In the genomic region with DNA sequence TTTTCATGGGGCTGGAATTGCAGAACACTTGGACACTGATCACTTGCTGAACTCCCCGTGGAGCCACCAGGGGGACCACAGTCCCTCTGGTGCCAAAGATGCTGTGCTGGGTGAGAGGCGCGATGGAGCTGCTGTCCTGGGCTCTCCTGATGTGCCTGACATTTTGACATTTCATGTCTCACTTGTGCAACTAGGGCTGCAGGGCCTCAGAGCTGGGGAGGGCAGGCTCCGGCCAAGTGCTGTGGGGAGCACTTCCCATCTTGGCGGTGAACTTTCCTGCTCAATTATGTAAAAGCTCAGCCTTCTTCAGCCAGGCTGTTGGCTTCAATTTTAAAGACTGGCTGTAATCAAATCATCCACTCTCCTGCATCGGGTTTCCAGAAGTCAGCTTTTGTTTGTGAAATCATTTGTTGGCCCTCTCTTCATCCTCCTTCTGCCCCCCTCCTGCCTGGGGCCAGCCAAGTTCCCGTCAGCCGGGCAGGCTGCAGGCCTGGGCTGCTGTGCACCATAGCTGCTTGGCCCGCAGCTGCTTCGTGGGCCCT, we compare ENCODE assay signal across 12 cellular contexts. TPM values are rescaled to one million over a fixed set of nuclear protein-coding genes. Genes with fewer than 3 reads are reported as not detected.
DNase-seq lines count a peak whose midpoint lies in the region; ATAC-seq and TF ChIP-seq lines count a peak whose summit lies in the region.
"Had no signal": no experiment of that assay in that cellular context is flagged by ENCODE, and none has a peak within 500 bp of the region (broad histone marks: within the 10 kb centered on the region; RNA-seq: fewer than 3 reads in every experiment).

No MANE protein-coding gene starts in this region.

- H3K36me3 Mint-ChIP-seq in activated CD8-positive, alpha-beta T cell treated with anti-CD3 and anti-CD28 coated beads for 36 hours (ENCODE audit: low read depth), result peaks cover 38% of the 10 kb centered on the region

- CTCF ChIA-PET in Panc1 (lab: Charles Lee), result interaction anchor here (1.4 kb wide), 1 partner anchor 30 kb away, joined by 5 read pairs; no protein-coding TSS in a partner anchor
- CTCF ChIA-PET in activated CD8-positive, alpha-beta T cell treated with anti-CD3 and anti-CD28 coated beads for 36 hours (lab: Charles Lee), result interaction anchor here (1.3 kb wide), 1 partner anchor 9 kb away, joined by 4 read pairs; no protein-coding TSS in a partner anchor

- H3K4me1 Mint-ChIP-seq in activated CD8-positive, alpha-beta T cell treated with anti-CD3 and anti-CD28 coated beads for 36 hours (ENCODE audit: low read depth), result no peaks in the 10 kb centered on the region

- DNase-seq in Panc1 (ENCODE audit: low read depth, low spot score) (no peak), fibroblast of villous mesenchyme (ENCODE audit: low read depth) (peak; percentile 13), sciatic nerve (ENCODE audit: low spot score) (no peak), LoVo (ENCODE audit: low spot score) (no peak), activated gamma-delta T cell (lab: John Stamatoyannopoulos, UW) (no peak), SKM-1 (lab: John Stamatoyannopoulos, UW; ENCODE audit: unreplicated experiment) (no peak)
- no peak for DNase-seq in activated CD8-positive, alpha-beta T cell treated with anti-CD3 and anti-CD28 coated beads for 36 hours
- DNase-seq: activated CD4-positive, alpha-beta T cell treated with anti-CD3 and anti-CD28 coated beads, Interleukin-2, amount 50 U/mL, for 1 hour; cortex of kidney had no signal

- H3K27ac ChIP-seq in Panc1 (ENCODE audit: low read length), result no peak overlapping the region
- H3K27ac ChIP-seq: thoracic aorta had no signal

- H3K36me3 ChIP-seq in Panc1 (ENCODE audit: control insufficient read depth, insufficient read depth, low read length), result no peaks in the 10 kb centered on the region
- H3K36me3 ChIP-seq: HAP-1, thoracic aorta had no signal

- H3K4me3 Mint-ChIP-seq in activated CD8-positive, alpha-beta T cell treated with anti-CD3 and anti-CD28 coated beads for 36 hours, result no peak overlapping the region

- H3K4me3 ChIP-seq in Panc1 (ENCODE audit: low read depth in 2 of 2, low read length in 2 of 2) (no peak overlapping the region), fibroblast of villous mesenchyme (ENCODE audit: low read depth, low read length) (no peak overlapping the region)
- H3K4me3 ChIP-seq: HAP-1, thoracic aorta had no signal

- TF ChIP-seq CTCF in GM12874 (IDR thresholded peaks at IDR 0.05; ENCODE audit: insufficient read depth, low read depth, low read length) (peak; percentile 4; the same call in 1 of the 2 replicates), Panc1 (IDR thresholded peaks at IDR 0.05) (no peak; the same call in 1 of the 2 replicates), fibroblast of villous mesenchyme (IDR thresholded peaks at IDR 0.05; ENCODE audit: insufficient read depth, low read depth, low read length) (peak; percentile 43)
- no peak for TF ChIP-seq CTCF in activated CD8-positive, alpha-beta T cell treated with anti-CD3 and anti-CD28 coated beads for 36 hours (IDR thresholded peaks at IDR 0.05)

- no peak overlapping the region for H3K27ac Mint-ChIP-seq in activated CD8-positive, alpha-beta T cell treated with anti-CD3 and anti-CD28 coated beads for 36 hours

- in situ Hi-C loops in Panc1 (cut with HindIII; ENCODE audit: low pct_unique_long_range_greater_than_20kb, low sequenced_read_pairs), result no loop called here

- no peaks in the 10 kb centered on the region for H3K9me3 ChIP-seq in Panc1 (ENCODE audit: control insufficient read depth, insufficient read depth, low read depth, low read length)
- H3K9me3 ChIP-seq: HAP-1, thoracic aorta had no signal

- no peaks in the 10 kb centered on the region for H3K27me3 ChIP-seq in Panc1 (ENCODE audit: control insufficient read depth, insufficient read depth, low read length)

- peak; percentile 76 for ATAC-seq in Panc1
- peak; percentile 88 for ATAC-seq in sciatic nerve
- no peak for ATAC-seq in activated CD8-positive, alpha-beta T cell treated with anti-CD3 and anti-CD28 coated beads for 36 hours

- no TSS peak for BruUV-seq in Panc1 (replicated peaks; lab: Mats Ljungman, UMichigan)

- no peaks in the 10 kb centered on the region for H3K9me3 Mint-ChIP-seq in activated CD8-positive, alpha-beta T cell treated with anti-CD3 and anti-CD28 coated beads for 36 hours

- intact Hi-C loops in Panc1 (cut with micrococcal nuclease; ENCODE audit: unreplicated experiment) (no loop called here), sciatic nerve (cut with DNase I) (no loop called here)
- intact Hi-C loops in activated CD8-positive, alpha-beta T cell treated with anti-CD3 and anti-CD28 coated beads for 36 hours (cut with micrococcal nuclease), result no loop called here

- no peaks in the 10 kb centered on the region for H3K4me1 ChIP-seq in Panc1 (ENCODE audit: control insufficient read depth, insufficient read depth, low read length)

- H3K27me3 Mint-ChIP-seq in activated CD8-positive, alpha-beta T cell treated with anti-CD3 and anti-CD28 coated beads for 36 hours, result no peaks in the 10 kb centered on the region

- POLR2A ChIA-PET in Panc1 (lab: Charles Lee), result no interaction called here
- POLR2A ChIA-PET in activated CD8-positive, alpha-beta T cell treated with anti-CD3 and anti-CD28 coated beads for 36 hours (lab: Charles Lee), result interaction anchor here (0.6 kb wide), 1 partner anchor 20 kb away, joined by 3 read pairs; no protein-coding TSS in a partner anchor

RNA-seq across cellular contexts. Expression of a gene that starts 36.8 kb away (rescaled TPM):
- 27.6 TPM for total RNA-seq in Panc1 (2021; ENCODE audit: unreplicated experiment)
- 27.2 TPM for polyA plus RNA-seq in Panc1 (2012; ENCODE audit: insufficient read length)
- 2.6 and 3.5 TPM in 2 replicates for total RNA-seq in fibroblast of villous mesenchyme
- 20.1 TPM for total RNA-seq in sciatic nerve
- total RNA-seq in activated CD8-positive, alpha-beta T cell treated with anti-CD3 and anti-CD28 coated beads for 36 hours, result 100 to 1,000 TPM; 290 to 299 TPM

Comparison
In these comparisons a context has a peak if more than half of its experiments do, and no peak if none do; other contexts are left out.
1. CTCF ChIP-seq: peak in GM12874 (single experiment) and fibroblast of villous mesenchyme (single experiment); none in Panc1 (single experiment) and activated CD8-positive, alpha-beta T cell treated with anti-CD3 and anti-CD28 coated beads for 36 hours (single experiment).
2. RNA of a gene that starts 36.8 kb away (total RNA-seq): 290 to 299 TPM in activated CD8-positive, alpha-beta T cell treated with anti-CD3 and anti-CD28 coated beads for 36 hours; 27.6 TPM in Panc1 (single experiment), 20.1 TPM in sciatic nerve (single experiment) and 2.6 to 3.5 TPM in fibroblast of villous mesenchyme; every median in the first group is over 10 times any median in the second.